Comparison of ENCODE assay signal across 13 cellular contexts in the genomic region with DNA sequence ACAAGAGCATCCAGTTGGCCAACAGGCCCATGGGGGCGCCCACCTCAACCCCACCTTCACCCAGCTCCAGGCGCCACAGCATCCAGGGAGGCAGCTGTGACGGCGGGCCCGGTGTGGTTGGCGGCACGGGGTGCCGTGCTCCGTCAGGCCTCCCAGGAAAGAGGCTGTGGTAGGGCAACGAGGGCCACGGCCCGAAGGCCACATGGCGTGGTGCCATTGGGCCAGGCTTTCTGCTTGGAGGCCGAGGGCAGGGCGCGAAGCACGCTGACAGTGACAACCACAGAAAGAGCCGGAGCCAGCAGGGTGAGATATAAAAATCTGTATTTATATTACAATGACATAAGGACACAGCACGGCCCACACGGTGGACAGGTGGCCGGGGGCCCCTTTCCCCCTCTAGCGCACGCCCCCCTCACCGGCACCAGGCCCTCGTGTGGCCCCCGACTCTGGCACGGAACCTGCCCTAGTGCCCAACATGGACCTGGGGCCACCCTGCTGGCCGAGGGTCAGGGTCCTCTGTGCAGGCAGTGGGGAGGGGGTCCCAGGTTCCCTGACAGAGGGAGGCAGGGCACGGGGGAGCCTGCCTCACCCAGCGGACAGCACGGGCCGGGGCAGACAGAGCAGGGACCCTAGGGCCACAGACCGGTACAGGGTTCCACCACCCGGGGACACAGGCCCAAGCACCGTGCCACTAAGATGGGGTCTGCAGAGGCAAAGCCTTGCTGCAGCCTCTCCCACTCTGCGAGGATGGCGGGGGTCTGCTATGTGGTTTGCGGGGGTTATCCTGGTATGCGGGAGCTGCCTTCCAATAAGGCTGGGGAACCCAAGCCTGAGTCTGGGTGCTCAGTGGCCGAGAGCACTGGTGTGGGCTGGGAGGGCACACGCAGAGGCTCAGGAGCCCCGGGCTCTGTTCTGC. TPM values are rescaled to one million over a fixed set of nuclear protein-coding genes. Genes with fewer than 3 reads are reported as not detected.
DNase-seq lines count a peak whose midpoint lies in the region; ATAC-seq and TF ChIP-seq lines count a peak whose summit lies in the region.
"Had no signal": no experiment of that assay in that cellular context is flagged by ENCODE, and none has a peak within 500 bp of the region (broad histone marks: within the 10 kb centered on the region; RNA-seq: fewer than 3 reads in every experiment).

No MANE protein-coding gene starts in this region.

- H3K36me3 Mint-ChIP-seq in activated T-cell treated with anti-CD3 and anti-CD28 coated beads, Interleukin-2, amount 50 U/mL, for 24 hours (ENCODE audit: low read depth): peaks cover 5% of the 10 kb centered on the region

- H3K9me3 ChIP-seq in SJCRH30 (replicated peaks) (no peaks in the 10 kb centered on the region), hepatocyte (ENCODE audit: low read depth) (no peaks in the 10 kb centered on the region), stomach (no peaks in the 10 kb centered on the region)
- H3K9me3 ChIP-seq: uterus had no signal

- H3K27me3 ChIP-seq in SJCRH30 (no peaks in the 10 kb centered on the region), hepatocyte (no peaks in the 10 kb centered on the region), stomach (no peaks in the 10 kb centered on the region)
- H3K27me3 ChIP-seq: uterus had no signal

- DNase-seq in activated T-cell treated with anti-CD3 and anti-CD28 coated beads, Interleukin-2, amount 50 U/mL, for 1 hour: peak; percentile 16
- no peak for DNase-seq in activated T-cell treated with anti-CD3 and anti-CD28 coated beads, Interleukin-2, amount 50 U/mL, for 24 hours
- peak; percentile 1 to 3 for DNase-seq in SJCRH30
- peak; percentile 3 for DNase-seq in hepatocyte (ENCODE audit: low spot score)
- peak; percentile 25 for DNase-seq in stomach
- no peak for DNase-seq in NCI-H1694 (lab: John Stamatoyannopoulos, UW)
- DNase-seq in SHP77 (lab: John Stamatoyannopoulos, UW): no peak
- DNase-seq: amniotic stem cell, DMS153, foreskin melanocyte had no signal

- H3K79me2 ChIP-seq in hepatocyte: no peaks in the 10 kb centered on the region

- H3K27ac ChIP-seq in SJCRH30 (no peak overlapping the region), hepatocyte (no peak overlapping the region), stomach (no peak overlapping the region)

- H3K36me3 ChIP-seq in SJCRH30: no peaks in the 10 kb centered on the region
- H3K36me3 ChIP-seq in hepatocyte (replicated peaks; ENCODE audit: insufficient read depth, low read depth): no peaks in the 10 kb centered on the region
- peaks cover 30 to 58% (median 53%) of the 10 kb centered on the region in 4 donors for H3K36me3 ChIP-seq in stomach
- H3K36me3 ChIP-seq: uterus had no signal

- no peak for ATAC-seq in HG02884 (IDR thresholded peaks at IDR 0.05; ENCODE audit: unreplicated experiment)

- H3K4me1 Mint-ChIP-seq in activated T-cell treated with anti-CD3 and anti-CD28 coated beads, Interleukin-2, amount 50 U/mL, for 24 hours (ENCODE audit: low read depth): peaks cover 24% of the 10 kb centered on the region

- H3K4me1 ChIP-seq in SJCRH30 (no peaks in the 10 kb centered on the region), hepatocyte (ENCODE audit: insufficient read depth) (peaks cover 6% of the 10 kb centered on the region), stomach (peaks cover 0 to 41% (median 18%) of the 10 kb centered on the region in 4 donors)
- H3K4me1 ChIP-seq: uterus had no signal

- no peaks in the 10 kb centered on the region for H3K9me3 Mint-ChIP-seq in activated T-cell treated with anti-CD3 and anti-CD28 coated beads, Interleukin-2, amount 50 U/mL, for 24 hours
- H3K9me3 Mint-ChIP-seq: nephron had no signal

- intact Hi-C loops in stomach (cut with DNase I; ENCODE audit: low total_unique reads): loop anchor here (10.0 kb wide), 1 partner anchor 167 kb away; a partner anchor contains a TSS

- no peak overlapping the region for H3K27ac Mint-ChIP-seq in activated T-cell treated with anti-CD3 and anti-CD28 coated beads, Interleukin-2, amount 50 U/mL, for 24 hours
- H3K27ac Mint-ChIP-seq: nephron had no signal

- H3K4me3 Mint-ChIP-seq in activated T-cell treated with anti-CD3 and anti-CD28 coated beads, Interleukin-2, amount 50 U/mL, for 24 hours: no peak overlapping the region
- H3K4me3 Mint-ChIP-seq: nephron had no signal

- no peak for TF ChIP-seq CTCF in hepatocyte (IDR thresholded peaks at IDR 0.05; ENCODE audit: poor library complexity)
- TF ChIP-seq CTCF in stomach (IDR thresholded peaks at IDR 0.05): no peak

- no peak overlapping the region for H3K4me2 ChIP-seq in hepatocyte

- H4K20me1 ChIP-seq in hepatocyte (ENCODE audit: insufficient read depth, poor library complexity, severe bottlenecking): peaks cover 9% of the 10 kb centered on the region

- H3K27me3 Mint-ChIP-seq in activated T-cell treated with anti-CD3 and anti-CD28 coated beads, Interleukin-2, amount 50 U/mL, for 24 hours: no peaks in the 10 kb centered on the region

- WGBS in hepatocyte (ENCODE audit: low lambda C conversion rate, missing lambda C conversion rate): 93% methylated on average over 38 of the region's 42 CpGs
- 83 to 91% (median 87%) methylated on average over 23 to 42 of the region's 42 CpGs for WGBS in stomach, 5 donors

- H3K9me2 ChIP-seq in hepatocyte (replicated peaks; ENCODE audit: insufficient read depth): no peaks in the 10 kb centered on the region

- TF ChIP-seq EP300 in stomach (IDR thresholded peaks at IDR 0.05): no peak

- TF ChIP-seq POLR2A in stomach (IDR thresholded peaks at IDR 0.05): no peak

- no peak overlapping the region for H2AFZ ChIP-seq in hepatocyte

- no peak overlapping the region for H3K4me3 ChIP-seq in SJCRH30
- H3K4me3 ChIP-seq in hepatocyte: no peak overlapping the region
- no peak overlapping the region for H3K4me3 ChIP-seq in stomach
- H3K4me3 ChIP-seq: uterus had no signal

RNA-seq across cellular contexts. Expression of a gene that starts 5.5 kb away (rescaled TPM):
- 25.0 and 29.1 TPM in 2 replicates for total RNA-seq in SJCRH30 (2014; rRNA removed; shearing (Covaris generic))
- total RNA-seq in hepatocyte: 9.8 and 13.4 TPM in 2 replicates
- polyA plus RNA-seq in hepatocyte: 7.1 and 10.7 TPM in 2 replicates
- 10 to 100 TPM in 4 of 5 donors, 1 to 10 TPM in 1; 7.6 to 37.4 (median 17.5) TPM for total RNA-seq in stomach
- polyA plus RNA-seq in stomach: 1 to 10 TPM; 5.5 to 7.4 (median 6.8) TPM

RNA-seq across cellular contexts. Expression of a gene that starts 5.5 kb away (rescaled TPM):
- 1.3 and 1.4 TPM in 2 replicates for total RNA-seq in SJCRH30 (2014; rRNA removed; shearing (Covaris generic))
- total RNA-seq in hepatocyte (2.0 and 3.9 TPM in 2 replicates), stomach (1 to 10 TPM in 2 of 5 donors, under 1 TPM in 1, not detected in 2; 0.29 to 5.1 (median 1.4) TPM)
- polyA plus RNA-seq in hepatocyte (1.7 and 3.0 TPM in 2 replicates), stomach (1 to 10 TPM in 2 of 3 donors, under 1 TPM in 1; 0.90 to 1.7 (median 1.3) TPM)

RNA-seq across cellular contexts. Expression of a gene that starts 14.5 kb away (rescaled TPM):
- total RNA-seq in SJCRH30 (2014; rRNA removed; shearing (Covaris generic)): 5.7 and 7.1 TPM in 2 replicates
- total RNA-seq in hepatocyte (53.7 and 56.7 TPM in 2 replicates), stomach (100 to 1,000 TPM in 1 of 5 donors, 10 to 100 TPM in 4; 22.8 to 114 (median 48.7) TPM)
- polyA plus RNA-seq in hepatocyte (127 and 131 TPM in 2 replicates), stomach (10 to 100 TPM; 19.1 to 49.4 (median 30.1) TPM)

Comparison
In these comparisons a context has a peak if more than half of its experiments do, and no peak if none do; other contexts are left out.
1. DNase-seq: peak in activated T-cell treated with anti-CD3 and anti-CD28 coated beads, Interleukin-2, amount 50 U/mL, for 1 hour (single experiment), SJCRH30 (2 of 2), hepatocyte (single experiment) and stomach (single experiment); none in activated T-cell treated with anti-CD3 and anti-CD28 coated beads, Interleukin-2, amount 50 U/mL, for 24 hours (single experiment), NCI-H1694 (single experiment) and SHP77 (0 of 2).